Comparison of ENCODE assay signal across 12 cellular contexts in genomic region chr18:56298935-56299334, GRCh38.
A peak's percentile ranks its signal among the peaks of the same experiment; 100 is the strongest.
DNase-seq lines count a peak whose midpoint lies in the region; ATAC-seq, FAIRE-seq and TF ChIP-seq lines count a peak whose summit lies in the region.
"Had no signal": no experiment of that assay in that cellular context is flagged by ENCODE, and none has a peak within 500 bp of the region (broad histone marks: within the 10 kb centered on the region; RNA-seq: fewer than 3 reads in every experiment).

No MANE protein-coding gene starts in this region.

- FAIRE-seq in urothelium cell line (lab: Jason Lieb, UNC), result no peak

- intact Hi-C loops in left colon (cut with DNase I, micrococcal nuclease), result no loop called here

- DNase-seq in SIG-M5 treated with dmso at 0.1 percent for 504 hours (lab: John Stamatoyannopoulos, UW; ENCODE audit: unreplicated experiment) (peak; percentile 19), SIG-M5 (lab: John Stamatoyannopoulos, UW) (no peak), RPMI7951 (ENCODE audit: low read depth) (peak; percentile 52), fibroblast of lung (ENCODE audit: low read depth in 2 of 2) (peak; percentile 37 to 56), urothelium cell line (ENCODE audit: low spot score) (peak; percentile 25), left colon (no peak)
- DNase-seq in stimulated activated CD4-positive, alpha-beta T cell treated with anti-CD3 and anti-CD28 coated beads, Interleukin-4, amount 100 ng/mL, for 24 hours, result no peak
- DNase-seq in activated naive CD4-positive, alpha-beta T cell (lab: John Stamatoyannopoulos, UW), result no peak
- DNase-seq: ACHN; activated T-cell treated with anti-CD3 and anti-CD28 coated beads, Interleukin-2, amount 50 U/mL, for 4 hours; NCI-H446; thyroid gland had no signal

- no peaks in the 10 kb centered on the region for H4K20me1 ChIP-seq in fibroblast of lung (ENCODE audit: control insufficient read depth, extremely low read depth, insufficient read depth, low read length)

- H3K79me2 ChIP-seq in fibroblast of lung (ENCODE audit: control insufficient read depth, insufficient read depth, low read length), result no peaks in the 10 kb centered on the region

- H3K27ac ChIP-seq in fibroblast of lung (ENCODE audit: insufficient read depth, low read length), result no peak overlapping the region
- H3K27ac ChIP-seq: thyroid gland had no signal

- H3K4me2 ChIP-seq in fibroblast of lung (ENCODE audit: extremely low read depth, insufficient read depth, low read length), result no peak overlapping the region

- TF ChIP-seq CTCF in fibroblast of lung (conservative IDR thresholded peaks at IDR 0.05 in 1 of 2, IDR thresholded peaks at IDR 0.05 in 1 of 2; ENCODE audit: low read depth in 1 of 2, low read length in 2 of 2), result peak; percentile 10 to 36

- no peaks in the 10 kb centered on the region for H3K36me3 ChIP-seq in fibroblast of lung (ENCODE audit: control insufficient read depth, insufficient read depth, low read length)
- H3K36me3 ChIP-seq: thyroid gland had no signal

- H2AFZ ChIP-seq in fibroblast of lung (ENCODE audit: low read length), result no peak overlapping the region

- H3K4me3 ChIP-seq in fibroblast of lung (replicated peaks in 1 of 4; ENCODE audit: control extremely low read depth in 1 of 4, insufficient read depth in 1 of 4, low read depth in 3 of 4, low read length in 4 of 4), result no peak overlapping the region
- H3K4me3 ChIP-seq: thyroid gland had no signal

- H3K4me1 ChIP-seq in fibroblast of lung (ENCODE audit: control insufficient read depth, extremely low read depth, insufficient read depth, low read length), result no peaks in the 10 kb centered on the region
- H3K4me1 ChIP-seq: thyroid gland had no signal

- H3K27me3 ChIP-seq in fibroblast of lung (ENCODE audit: control insufficient read depth, insufficient read depth, low read length), result no peaks in the 10 kb centered on the region
- H3K27me3 ChIP-seq: thyroid gland had no signal

- no peak overlapping the region for H3K9ac ChIP-seq in fibroblast of lung (ENCODE audit: insufficient read depth, low read length)

- no peaks in the 10 kb centered on the region for H3K9me3 ChIP-seq in fibroblast of lung (ENCODE audit: control insufficient read depth, insufficient read depth, low read depth, low read length)
- H3K9me3 ChIP-seq: thyroid gland had no signal

- no peak for ATAC-seq in left colon

Comparison
In these comparisons a context has a peak if more than half of its experiments do, and no peak if none do; other contexts are left out.
1. DNase-seq: peak in SIG-M5 treated with dmso at 0.1 percent for 504 hours (single experiment), RPMI7951 (single experiment), fibroblast of lung (2 of 2) and urothelium cell line (single experiment); none in SIG-M5 (single experiment), stimulated activated CD4-positive, alpha-beta T cell treated with anti-CD3 and anti-CD28 coated beads, Interleukin-4, amount 100 ng/mL, for 24 hours (single experiment), left colon (0 of 2) and activated naive CD4-positive, alpha-beta T cell (0 of 4).